ENCODE assay signal across 1 cellular context in genomic region chr16:27208809-27209208, GRCh38.
TF ChIP-seq lines count a peak whose summit lies in the region.

No MANE protein-coding gene starts in this region.

TF ChIP-seq in HepG2, 621 proteins besides CTCF, POLR2A, EP300 and RAD21:
- TF ChIP-seq HNF4A (CRISPR knock-in tag; IDR thresholded peaks at IDR 0.05): 0 out of 2 replicates have a peak, but pooled peaks have one; percentile 5
- TF ChIP-seq PRDM15 (CRISPR knock-in tag; IDR thresholded peaks at IDR 0.05): no peak
- no peak for TF ChIP-seq CC2D1A (CRISPR knock-in tag; IDR thresholded peaks at IDR 0.05)
TF ChIP-seq in HepG2: peak in this region for 1.
